Comparison of ENCODE assay signal across 1 cellular context in the genomic region with DNA sequence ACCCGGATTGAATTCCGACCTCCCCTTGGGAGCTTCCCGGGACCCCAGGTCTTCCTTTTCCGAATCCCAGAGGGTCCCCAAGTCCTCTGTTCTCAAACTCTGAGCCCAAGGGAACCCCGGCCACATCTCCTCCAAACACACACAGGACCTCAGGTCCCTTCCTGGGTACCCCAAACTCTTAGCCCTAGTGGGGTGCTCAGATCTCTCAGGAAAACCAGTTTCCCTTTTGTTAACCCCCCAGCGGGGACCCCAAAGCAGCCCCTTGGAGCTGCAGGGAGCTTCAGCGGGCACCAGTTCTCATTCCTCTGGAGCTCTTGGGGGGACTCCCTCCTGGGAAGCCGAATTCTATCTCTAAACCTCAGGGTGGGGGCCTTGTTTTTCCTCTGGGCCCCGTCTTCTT.
TF ChIP-seq lines count a peak whose summit lies in the region.

No MANE protein-coding gene starts in this region.

TF ChIP-seq in H1, 55 proteins besides CTCF, POLR2A, EP300 and RAD21:
- TF ChIP-seq SIRT6 (IDR thresholded peaks at IDR 0.05; ENCODE audit: low read length): no peak
- no peak for TF ChIP-seq SIN3A (conservative IDR thresholded peaks at IDR 0.05 in 1 of 2, IDR thresholded peaks at IDR 0.05 in 1 of 2; ENCODE audit: low read depth in 1 of 2, low read length in 2 of 2)
- TF ChIP-seq TEAD4 (IDR thresholded peaks at IDR 0.05; ENCODE audit: low read depth, low read length): no peak
- TF ChIP-seq TAF7 (optimal IDR thresholded peaks at IDR 0.05; ENCODE audit: borderline replicate concordance, low read depth, low read length): no peak
- TF ChIP-seq RFX5 (IDR thresholded peaks at IDR 0.05; ENCODE audit: borderline replicate concordance, low read depth, low read length): no peak
- no peak for TF ChIP-seq SAP30 (IDR thresholded peaks at IDR 0.05; ENCODE audit: insufficient read depth, insufficient replicate concordance, low read length)
- no peak for TF ChIP-seq CREB1 (IDR thresholded peaks at IDR 0.05)
- no peak for TF ChIP-seq BACH1 (IDR thresholded peaks at IDR 0.05; ENCODE audit: low read length)
